ENCODE assay signal across 9 cellular contexts in genomic region chr1:179815642-179816041, GRCh38.
DNase-seq lines count a peak whose midpoint lies in the region; ATAC-seq, FAIRE-seq and TF ChIP-seq lines count a peak whose summit lies in the region.
"Had no signal": no experiment of that assay in that cellular context is flagged by ENCODE, and none has a peak within 500 bp of the region (broad histone marks: within the 10 kb centered on the region; RNA-seq: fewer than 3 reads in every experiment).

No MANE protein-coding gene starts in this region.

- no peaks in the 10 kb centered on the region for H3K79me2 ChIP-seq in parathyroid adenoma

- no peaks in the 10 kb centered on the region for H3K36me3 ChIP-seq in ectodermal cell (ENCODE audit: control insufficient read depth, insufficient read depth, low read length)
- H3K36me3 ChIP-seq in parathyroid adenoma (ENCODE audit: control insufficient read depth, insufficient read depth, low read length) = no peaks in the 10 kb centered on the region

- FAIRE-seq in HTR-8/SVneo (lab: Jason Lieb, UNC) = no peak

- H3K4me3 ChIP-seq in ectodermal cell (ENCODE audit: insufficient read depth, low read depth, low read length) = peak overlapping the region; percentile 44
- no peak overlapping the region for H3K4me3 ChIP-seq in parathyroid adenoma (ENCODE audit: low read depth, low read length)

- H3K4me1 ChIP-seq in ectodermal cell (ENCODE audit: control insufficient read depth, insufficient read depth, low read length) = peaks cover 8% of the 10 kb centered on the region
- H3K4me1 ChIP-seq in parathyroid adenoma = no peaks in the 10 kb centered on the region

- CTCF ChIA-PET in Calu3 (lab: Charles Lee) = interaction anchor here (0.6 to 2.4 kb wide), 14 partner anchors 10 to 445 kb away, joined by 3 to 96 read pairs (median 5); partner anchors contain the start of gene CEP350

- H3K27ac ChIP-seq in ectodermal cell (ENCODE audit: insufficient read depth, low read depth, low read length, poor library complexity, severe bottlenecking) (no peak overlapping the region), parathyroid adenoma (no peak overlapping the region)

- intact Hi-C loops in Calu3 (cut with micrococcal nuclease; ENCODE audit: unreplicated experiment) = no loop called here

- no peaks in the 10 kb centered on the region for H3K9me3 Mint-ChIP-seq in Calu3 (ENCODE audit: low read depth, unreplicated experiment)

- H3K4me3 Mint-ChIP-seq in Calu3 (ENCODE audit: low read depth, unreplicated experiment) = peak overlapping the region; percentile 87

- peaks cover 99% of the 10 kb centered on the region for H3K27me3 Mint-ChIP-seq in Calu3 (ENCODE audit: unreplicated experiment)

- H3K9me3 ChIP-seq in ectodermal cell (ENCODE audit: control insufficient read depth, low read length) (no peaks in the 10 kb centered on the region), parathyroid adenoma (ENCODE audit: control insufficient read depth, low read length) (no peaks in the 10 kb centered on the region)

- 53 to 55% methylated on average over 5 of the region's 5 CpGs for WGBS in ectodermal cell, 2 experiments

- H3K36me3 Mint-ChIP-seq in Calu3 (ENCODE audit: insufficient read depth, unreplicated experiment) = peaks cover 8% of the 10 kb centered on the region

- ATAC-seq in GM18519 (IDR thresholded peaks at IDR 0.05; ENCODE audit: low FRiP score, unreplicated experiment) = no peak

- peaks cover 15% of the 10 kb centered on the region for H3K4me1 Mint-ChIP-seq in Calu3 (ENCODE audit: low read depth, unreplicated experiment)

- H2AFZ ChIP-seq in parathyroid adenoma = peak overlapping the region; percentile 73

- peak overlapping the region; percentile 94 for H3K4me2 ChIP-seq in parathyroid adenoma (ENCODE audit: low read length)

- H3K27ac Mint-ChIP-seq in Calu3 (ENCODE audit: unreplicated experiment) = no peak overlapping the region

- peaks cover 25% of the 10 kb centered on the region for H3K27me3 ChIP-seq in ectodermal cell (ENCODE audit: control insufficient read depth, insufficient read depth, low read length, poor library complexity, severe bottlenecking)
- no peaks in the 10 kb centered on the region for H3K27me3 ChIP-seq in parathyroid adenoma (ENCODE audit: control insufficient read depth, insufficient read depth, low read length)

- TF ChIP-seq CTCF in Calu3 (IDR thresholded peaks at IDR 0.05; ENCODE audit: unreplicated experiment) (no peak), parathyroid adenoma (IDR thresholded peaks at IDR 0.05) (no peak)

- no TSS peak for BruUV-seq in Calu3 (replicated peaks; lab: Mats Ljungman, UMichigan)

- H3K9ac ChIP-seq in parathyroid adenoma = no peak overlapping the region

- DNase-seq in Calu3 (no peak), NCI-H526 treated with DMSO at 0.1 percent for 48 hours (lab: John Stamatoyannopoulos, UW) (peak; percentile 51), HK-2 (ENCODE audit: unreplicated experiment) (no peak), SKM-1 treated with dmso at 0.1 percent for 144 hours (lab: John Stamatoyannopoulos, UW; ENCODE audit: unreplicated experiment) (no peak), HTR-8/SVneo (ENCODE audit: insufficient read length, low spot score) (no peak)
- DNase-seq: Kasumi-1 had no signal
